In the genomic region with DNA sequence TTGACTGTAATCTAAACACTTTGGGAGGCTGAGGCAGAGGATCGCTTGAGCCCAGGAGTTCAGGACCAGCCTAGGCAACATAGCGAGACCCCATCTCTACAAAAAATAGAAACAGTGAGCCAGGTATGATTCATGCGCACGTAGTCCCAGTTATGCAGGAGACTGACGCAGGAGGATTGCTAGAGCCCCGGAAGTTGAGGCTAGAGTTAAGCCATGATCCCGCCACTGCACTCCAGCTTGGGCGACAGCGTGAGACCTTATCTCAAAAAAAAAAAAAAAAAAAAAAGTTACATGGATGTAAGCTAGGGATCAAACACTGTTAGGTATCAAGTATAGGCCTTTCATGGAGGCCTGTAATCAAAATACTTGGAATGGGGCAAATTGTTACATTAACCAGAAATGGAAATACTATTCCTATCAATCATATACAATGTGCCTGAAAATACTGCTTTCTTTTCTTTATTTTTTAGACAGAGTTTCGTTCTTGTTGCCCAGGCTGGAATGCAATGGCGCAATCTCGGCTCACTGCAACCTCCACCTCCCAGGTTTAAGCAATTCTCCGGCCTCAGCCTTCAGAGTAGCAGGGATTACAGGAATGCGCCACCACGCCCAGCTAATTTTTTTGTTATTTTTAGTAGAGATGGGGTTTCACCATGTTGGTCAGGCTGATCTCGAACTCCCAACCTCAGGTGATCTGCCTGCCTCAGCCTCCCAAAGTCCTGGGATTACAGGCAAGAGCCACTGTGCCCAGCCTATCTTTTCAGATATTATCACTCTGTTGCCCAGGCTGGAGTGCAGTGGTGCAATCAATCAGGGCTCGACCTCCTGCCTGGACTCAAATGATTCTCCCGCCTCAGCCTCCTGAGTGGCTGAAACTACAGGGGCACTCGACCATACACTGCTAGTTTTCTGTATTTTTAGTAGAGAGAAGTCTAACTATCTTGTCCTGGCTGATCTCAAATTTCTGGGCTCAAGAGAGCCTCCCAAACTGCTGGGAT, we compare ENCODE assay signal across 30 cellular contexts. TPM values are rescaled to one million over a fixed set of nuclear protein-coding genes. Genes with fewer than 3 reads are reported as not detected.
DNase-seq lines count a peak whose midpoint lies in the region; ATAC-seq and TF ChIP-seq lines count a peak whose summit lies in the region.
"Had no signal": no experiment of that assay in that cellular context is flagged by ENCODE, and none has a peak within 500 bp of the region (broad histone marks: within the 10 kb centered on the region; RNA-seq: fewer than 3 reads in every experiment).

No MANE protein-coding gene starts in this region.

- H3F3A ChIP-seq in SK-N-SH (replicated peaks; ENCODE audit: insufficient read depth) = peaks cover 21% of the 10 kb centered on the region

- ATAC-seq in SK-N-SH treated with all-trans-retinoic acid at 6 μM for 48 hours (0 out of 3 replicates have a peak, but pooled peaks have one; percentile 22), WTC11 (no peak), GM21576 (IDR thresholded peaks at IDR 0.05; ENCODE audit: unreplicated experiment) (no peak)
- no peak for ATAC-seq in naive thymus-derived CD8-positive, alpha-beta T cell
- ATAC-seq: activated CD4-positive, CD25-positive, alpha-beta regulatory T cell treated with anti-CD3 and anti-CD28 coated beads, Interleukin-2, amount 50 U/mL, for 24 hours; activated naive CD4-positive, alpha-beta T cell treated with anti-CD3 and anti-CD28 coated beads, Interleukin-2, amount 50 U/mL, for 72 hours; foreskin keratinocyte; lower lobe of right lung; stimulated activated naive CD8-positive, alpha-beta T cell treated with anti-CD3 and anti-CD28 coated beads, Interleukin-15, Interleukin-2, amounts not matched to agents 100 U/mL and 50 U/mL, for 24 hours had no signal

- no peak for TF ChIP-seq EP300 in SK-N-SH (IDR thresholded peaks at IDR 0.05; ENCODE audit: borderline replicate concordance in 1 of 2, low read depth in 1 of 2, low read length in 1 of 2)

- H3K4me1 Mint-ChIP-seq in Caco-2 (ENCODE audit: low read depth, unreplicated experiment) (no peaks in the 10 kb centered on the region), WTC11 (peaks cover 22% of the 10 kb centered on the region)
- peaks cover 15 to 40% (median 23%) of the 10 kb centered on the region in 4 donors for H3K4me1 Mint-ChIP-seq in naive thymus-derived CD8-positive, alpha-beta T cell

- H3K9ac ChIP-seq in SK-N-SH = no peak overlapping the region
- H3K9ac ChIP-seq: GM23248 had no signal

- H3K27me3 Mint-ChIP-seq in Caco-2 (ENCODE audit: insufficient read depth, unreplicated experiment) (no peaks in the 10 kb centered on the region), WTC11 (ENCODE audit: low read depth) (no peaks in the 10 kb centered on the region)
- H3K27me3 Mint-ChIP-seq in naive thymus-derived CD8-positive, alpha-beta T cell = no peaks in the 10 kb centered on the region
- H3K27me3 Mint-ChIP-seq: B cell, IgD-negative memory B cell had no signal

- intact Hi-C loops in Caco-2 (cut with micrococcal nuclease; ENCODE audit: unreplicated experiment) = no loop called here

- H3K4me3 ChIP-seq in SK-N-SH (ENCODE audit: low read depth in 2 of 2, low read length in 1 of 2) (no peak overlapping the region), Caco-2 (ENCODE audit: low read depth, low read length) (no peak overlapping the region), SJCRH30 (no peak overlapping the region)
- H3K4me3 ChIP-seq: GM23248, lower lobe of right lung, MG63, spleen, thyroid gland had no signal

- no peak for TF ChIP-seq RAD21 in SK-N-SH (IDR thresholded peaks at IDR 0.05; ENCODE audit: low read length)

- H3K9me3 Mint-ChIP-seq in Caco-2 (ENCODE audit: unreplicated experiment) = no peaks in the 10 kb centered on the region
- H3K9me3 Mint-ChIP-seq in WTC11 = no peaks in the 10 kb centered on the region
- H3K9me3 Mint-ChIP-seq in naive thymus-derived CD8-positive, alpha-beta T cell = no peaks in the 10 kb centered on the region
- H3K9me3 Mint-ChIP-seq: activated naive CD4-positive, alpha-beta T cell treated with anti-CD3 and anti-CD28 coated beads, Interleukin-2, amount 50 U/mL, for 72 hours; IgD-negative memory B cell had no signal

- peaks cover 100% of the 10 kb centered on the region for H3K79me2 ChIP-seq in SK-N-SH (ENCODE audit: insufficient read depth)

- H3K27ac Mint-ChIP-seq in Caco-2 (ENCODE audit: unreplicated experiment) = no peak overlapping the region
- H3K27ac Mint-ChIP-seq in WTC11 = peak overlapping the region; percentile 53
- H3K27ac Mint-ChIP-seq in naive thymus-derived CD8-positive, alpha-beta T cell = peak overlapping the region in 6 of 10 donors; percentile 13 to 81 (median 69)
- H3K27ac Mint-ChIP-seq: B cell, IgD-negative memory B cell had no signal

- H3K4me1 ChIP-seq in SK-N-SH (ENCODE audit: control insufficient read depth in 1 of 2, insufficient read depth in 2 of 2, low read depth in 1 of 2, low read length in 1 of 2) (no peaks in the 10 kb centered on the region), Caco-2 (peaks cover 19% of the 10 kb centered on the region; the same call in 1 of the 2 replicates), SJCRH30 (no peaks in the 10 kb centered on the region)
- H3K4me1 ChIP-seq: foreskin keratinocyte, lower lobe of right lung, thyroid gland had no signal

- CTCF ChIA-PET in SK-N-SH (lab: Yijun Ruan, JAX) (interaction anchor here (0.7 kb wide), 1 partner anchor 11 kb away, joined by 3 read pairs; no protein-coding TSS in a partner anchor), Caco-2 (lab: Charles Lee) (no interaction called here), WTC11 (lab: Charles Lee) (interaction anchor here (0.5 kb wide), 1 partner anchor 116 kb away, joined by 3 read pairs; no protein-coding TSS in a partner anchor)

- H3K9me2 ChIP-seq in SK-N-SH = no peaks in the 10 kb centered on the region

- TF ChIP-seq CTCF in SK-N-SH (IDR thresholded peaks at IDR 0.05) = no peak
- no peak for TF ChIP-seq CTCF in Caco-2 (IDR thresholded peaks at IDR 0.05; ENCODE audit: insufficient read depth in 1 of 2, low read depth in 1 of 2, low read length in 1 of 2, severe bottlenecking in 1 of 2, unreplicated experiment in 1 of 2)
- TF ChIP-seq CTCF in WTC11 (IDR thresholded peaks at IDR 0.05) = no peak

- peaks cover 97% of the 10 kb centered on the region for H3K36me3 Mint-ChIP-seq in Caco-2 (ENCODE audit: insufficient read depth, unreplicated experiment)
- H3K36me3 Mint-ChIP-seq in WTC11 = peaks cover 67% of the 10 kb centered on the region
- H3K36me3 Mint-ChIP-seq in naive thymus-derived CD8-positive, alpha-beta T cell = peaks cover 0 to 85% (median 9%) of the 10 kb centered on the region in 3 donors

- no peak overlapping the region for H3K4me3 Mint-ChIP-seq in Caco-2 (ENCODE audit: unreplicated experiment)
- H3K4me3 Mint-ChIP-seq in WTC11 = no peak overlapping the region
- H3K4me3 Mint-ChIP-seq in naive thymus-derived CD8-positive, alpha-beta T cell = no peak overlapping the region
- H3K4me3 Mint-ChIP-seq: B cell, IgD-negative memory B cell had no signal

- DNase-seq in SK-N-SH = no peak
- peak; percentile 55 to 56 for DNase-seq in Caco-2
- DNase-seq in WTC11 (ENCODE audit: low spot score) = no peak
- DNase-seq in naive thymus-derived CD8-positive, alpha-beta T cell = no peak
- no peak for DNase-seq in SJCRH30
- no peak for DNase-seq in activated naive CD4-positive, alpha-beta T cell treated with Interleukin-2 at 50 U/mL for 16 hours
- DNase-seq: effector CD4-positive, alpha-beta T cell; foreskin keratinocyte; GM23248; hypothalamus; islet precursor cell; lower lobe of right lung; MG63; NCI-H1436 treated with DMSO at 0.1 percent for 48 hours; NCI-H524; nucleus accumbens; retina; RPMI8226; spleen; stimulated activated CD4-positive, alpha-beta T cell treated with anti-CD3 and anti-CD28 coated beads, Interleukin-4, amount 100 ng/mL, for 1 hour; stimulated activated naive CD8-positive, alpha-beta T cell treated with anti-CD3 and anti-CD28 coated beads, Interleukin-15, Interleukin-2, amounts not matched to agents 100 U/mL and 50 U/mL, for 24 hours; thyroid gland had no signal

- H3K36me3 ChIP-seq in SK-N-SH (replicated peaks in 1 of 2; ENCODE audit: control insufficient read depth in 1 of 2, insufficient read depth in 2 of 2, low read length in 1 of 2) = peaks cover 16 to 89% of the 10 kb centered on the region in 2 experiments
- peaks cover 3% of the 10 kb centered on the region for H3K36me3 ChIP-seq in Caco-2 (ENCODE audit: control insufficient read depth, insufficient read depth, low read length)
- H3K36me3 ChIP-seq in SJCRH30 = peaks cover 87% of the 10 kb centered on the region

- H3K4me2 ChIP-seq in SK-N-SH = no peak overlapping the region

- POLR2A ChIA-PET in SK-N-SH (lab: Yijun Ruan, JAX) = no interaction called here
- POLR2A ChIA-PET in Caco-2 (lab: Charles Lee) = interaction anchor here (0.6 kb wide), 1 partner anchor 100 kb away, joined by 5 read pairs; no protein-coding TSS in a partner anchor
- POLR2A ChIA-PET in WTC11 (lab: Charles Lee) = no interaction called here
- POLR2A ChIA-PET in naive thymus-derived CD8-positive, alpha-beta T cell (lab: Charles Lee) = no interaction called here

- BruUV-seq in Caco-2 (replicated peaks; lab: Mats Ljungman, UMichigan) = no TSS peak

- H3K9me3 ChIP-seq in SK-N-SH = no peaks in the 10 kb centered on the region
- H3K9me3 ChIP-seq in Caco-2 = no peaks in the 10 kb centered on the region
- H3K9me3 ChIP-seq in SJCRH30 (replicated peaks) = no peaks in the 10 kb centered on the region
- H3K9me3 ChIP-seq: lower lobe of right lung, MG63, spleen, thyroid gland had no signal

- no peaks in the 10 kb centered on the region for H3K27me3 ChIP-seq in SK-N-SH (ENCODE audit: insufficient read depth)
- H3K27me3 ChIP-seq in Caco-2 (replicated peaks; ENCODE audit: control insufficient read depth, insufficient read depth, low read length) = no peaks in the 10 kb centered on the region
- H3K27me3 ChIP-seq in SJCRH30 = no peaks in the 10 kb centered on the region
- H3K27me3 ChIP-seq: foreskin keratinocyte, MG63, spleen, thyroid gland had no signal

- H3K27ac ChIP-seq in SK-N-SH (ENCODE audit: low read depth in 2 of 2, low read length in 1 of 2) (no peak overlapping the region; a peak in 1 of 4 replicates), SJCRH30 (no peak overlapping the region)
- H3K27ac ChIP-seq: 22Rv1, foreskin keratinocyte, GM23248, HL-60, lower lobe of right lung, spleen, thyroid gland had no signal

- H2AFZ ChIP-seq in SK-N-SH (ENCODE audit: low read depth) = no peak overlapping the region
- H2AFZ ChIP-seq: GM23248 had no signal

- H4K20me1 ChIP-seq in SK-N-SH (ENCODE audit: insufficient read depth) = peaks cover 96% of the 10 kb centered on the region

- WGBS in SK-N-SH (ENCODE audit: low lambda C conversion rate) = 97% methylated on average over 19 of the region's 19 CpGs

RNA-seq across cellular contexts. Expression of a gene that starts 27.2 kb away (rescaled TPM):
- polyA plus RNA-seq in SK-N-SH (2012; rRNA removed) = 61.0 and 73.3 TPM in 2 replicates
- 63.0 and 66.3 TPM in 2 replicates for polyA plus RNA-seq in SK-N-SH (2012; cell fraction: cytosol; rRNA removed)
- 70.3 and 179 TPM in 2 replicates for polyA plus RNA-seq in SK-N-SH (2012; cell fraction: nucleus; rRNA removed)
- total RNA-seq in Caco-2 (2022) = 218 and 241 TPM in 2 replicates
- total RNA-seq in WTC11 (2021) = 258 to 272 TPM (median 260 TPM) in 3 replicates
- 100 to 1,000 TPM; 196 to 221 TPM for total RNA-seq in naive thymus-derived CD8-positive, alpha-beta T cell
- polyA plus RNA-seq in naive thymus-derived CD8-positive, alpha-beta T cell = 10 to 100 TPM; 27.3 to 43.5 (median 32.8) TPM
- 407 and 436 TPM in 2 replicates for total RNA-seq in SJCRH30 (2014; rRNA removed; shearing (Covaris generic))

RNA-seq across cellular contexts. Expression of a gene that starts 40.1 kb away (rescaled TPM):
- polyA plus RNA-seq in SK-N-SH (2012; rRNA removed) = 31.4 and 40.5 TPM in 2 replicates
- 35.3 and 43.2 TPM in 2 replicates for polyA plus RNA-seq in SK-N-SH (2012; cell fraction: cytosol; rRNA removed)
- 61.1 and 110 TPM in 2 replicates for polyA plus RNA-seq in SK-N-SH (2012; cell fraction: nucleus; rRNA removed)
- total RNA-seq in Caco-2 (2022) (100 and 101 TPM in 2 replicates), WTC11 (2021) (87.4 to 96.2 TPM (median 92.3 TPM) in 3 replicates)
- 100 to 1,000 TPM; 153 to 157 TPM for total RNA-seq in naive thymus-derived CD8-positive, alpha-beta T cell
- 10 to 100 TPM; 14.5 to 19.1 (median 17.6) TPM for polyA plus RNA-seq in naive thymus-derived CD8-positive, alpha-beta T cell
- 112 and 133 TPM in 2 replicates for total RNA-seq in SJCRH30 (2014; rRNA removed; shearing (Covaris generic))

Comparison
In these comparisons a context has a peak if more than half of its experiments do, and no peak if none do; other contexts are left out.
1. DNase-seq: peak in Caco-2 (2 of 2); none in SK-N-SH (single experiment), WTC11 (single experiment), naive thymus-derived CD8-positive, alpha-beta T cell (0 of 10), SJCRH30 (0 of 2) and activated naive CD4-positive, alpha-beta T cell treated with Interleukin-2 at 50 U/mL for 16 hours (single experiment).